ENCODE assay signal across 17 cellular contexts in genomic region chr6:12709116-12709515, GRCh38. TPM values are rescaled to one million over a fixed set of nuclear protein-coding genes. Genes with fewer than 3 reads are reported as not detected.
A peak's percentile ranks its signal among the peaks of the same experiment; 100 is the strongest.
DNase-seq lines count a peak whose midpoint lies in the region; FAIRE-seq and TF ChIP-seq lines count a peak whose summit lies in the region.
"Had no signal": no experiment of that assay in that cellular context is flagged by ENCODE, and none has a peak within 500 bp of the region (broad histone marks: within the 10 kb centered on the region; RNA-seq: fewer than 3 reads in every experiment).

No MANE protein-coding gene starts in this region.

- no peak for FAIRE-seq in urothelium cell line (lab: Jason Lieb, UNC)
- FAIRE-seq: pancreas had no signal

- no peak for TF ChIP-seq POLR2A in lower leg skin (IDR thresholded peaks at IDR 0.05)

- peaks cover 74% of the 10 kb centered on the region for H3K27me3 Mint-ChIP-seq in mesothelial cell of epicardium (ENCODE audit: low read depth)

- H3K9me3 Mint-ChIP-seq in mesothelial cell of epicardium = no peaks in the 10 kb centered on the region
- H3K9me3 Mint-ChIP-seq: brain; CD8-positive, alpha-beta memory T cell had no signal

- H3K4me3 ChIP-seq in astrocyte of the spinal cord (ENCODE audit: low read depth, low read length) (no peak overlapping the region), lower leg skin (ENCODE audit: low read depth, poor library complexity, severe bottlenecking) (no peak overlapping the region)
- H3K4me3 ChIP-seq: mucosa of descending colon, pancreas, spleen, stomach had no signal

- in situ Hi-C loops in astrocyte of the spinal cord (cut with HindIII; ENCODE audit: low sequenced_read_pairs) = no loop called here

- no peaks in the 10 kb centered on the region for H3K36me3 Mint-ChIP-seq in mesothelial cell of epicardium
- H3K36me3 Mint-ChIP-seq: brain; CD8-positive, alpha-beta memory T cell had no signal

- peaks cover 4% of the 10 kb centered on the region for H3K4me1 Mint-ChIP-seq in mesothelial cell of epicardium
- H3K4me1 Mint-ChIP-seq: CD8-positive, alpha-beta memory T cell had no signal

- no peak overlapping the region for H3K4me3 Mint-ChIP-seq in mesothelial cell of epicardium
- H3K4me3 Mint-ChIP-seq: CD8-positive, alpha-beta memory T cell had no signal

- WGBS in lower leg skin, 2 donors = 47 to 68% methylated on average over 1 of the region's 1 CpG

- intact Hi-C loops in lower leg skin (cut with DNase I; ENCODE audit: low total_unique reads) = no loop called here

- peak; percentile 75 for DNase-seq in HCEC 1CT
- DNase-seq in astrocyte of the spinal cord (ENCODE audit: low read depth, low spot score) = peak; percentile 48
- DNase-seq in iris pigment epithelial cell (ENCODE audit: low read depth) = peak; percentile 25
- DNase-seq in urothelium cell line (ENCODE audit: low spot score) = peak; percentile 55
- no peak for DNase-seq in lower leg skin (ENCODE audit: low spot score in 2 of 2)
- no peak for DNase-seq in mesothelial cell of epicardium (ENCODE audit: low spot score in 2 of 2, unreplicated experiment in 2 of 2)
- DNase-seq in DMS114 treated with DMSO at 0.1 percent for 48 hours (lab: John Stamatoyannopoulos, UW; ENCODE audit: unreplicated experiment) = no peak
- DNase-seq: activated gamma-delta T cell treated with Interleukin-2 at 50 U/mL for 16 hours; CD8-positive, alpha-beta memory T cell; GF-D8; mucosa of descending colon; NCI-H1930; pancreas; RPMI8226; spleen; stomach had no signal

- TF ChIP-seq CTCF in astrocyte of the spinal cord (IDR thresholded peaks at IDR 0.05; ENCODE audit: low read depth, low read length) = no peak
- TF ChIP-seq CTCF in lower leg skin (IDR thresholded peaks at IDR 0.05) = no peak
- TF ChIP-seq CTCF in mesothelial cell of epicardium (IDR thresholded peaks at IDR 0.05; ENCODE audit: unreplicated experiment) = no peak

- H3K27ac Mint-ChIP-seq in mesothelial cell of epicardium = no peak overlapping the region
- H3K27ac Mint-ChIP-seq: CD8-positive, alpha-beta memory T cell had no signal

RNA-seq across cellular contexts. Expression of gene PHACTR1, which starts 7.5 kb away (rescaled TPM):
- total RNA-seq in lower leg skin = 1 to 10 TPM; 1.5 to 3.6 (median 2.5) TPM
- total RNA-seq in mesothelial cell of epicardium = 0.76 to 2.0 TPM (median 1.4 TPM) in 3 replicates

Comparison
In these comparisons a context has a peak if more than half of its experiments do, and no peak if none do; other contexts are left out.
1. DNase-seq: peak in HCEC 1CT (single experiment), astrocyte of the spinal cord (single experiment), iris pigment epithelial cell (single experiment) and urothelium cell line (single experiment); none in lower leg skin (0 of 2), mesothelial cell of epicardium (0 of 2) and DMS114 treated with DMSO at 0.1 percent for 48 hours (single experiment).